8 cellular contexts compared by ENCODE assay signal in the genomic region with DNA sequence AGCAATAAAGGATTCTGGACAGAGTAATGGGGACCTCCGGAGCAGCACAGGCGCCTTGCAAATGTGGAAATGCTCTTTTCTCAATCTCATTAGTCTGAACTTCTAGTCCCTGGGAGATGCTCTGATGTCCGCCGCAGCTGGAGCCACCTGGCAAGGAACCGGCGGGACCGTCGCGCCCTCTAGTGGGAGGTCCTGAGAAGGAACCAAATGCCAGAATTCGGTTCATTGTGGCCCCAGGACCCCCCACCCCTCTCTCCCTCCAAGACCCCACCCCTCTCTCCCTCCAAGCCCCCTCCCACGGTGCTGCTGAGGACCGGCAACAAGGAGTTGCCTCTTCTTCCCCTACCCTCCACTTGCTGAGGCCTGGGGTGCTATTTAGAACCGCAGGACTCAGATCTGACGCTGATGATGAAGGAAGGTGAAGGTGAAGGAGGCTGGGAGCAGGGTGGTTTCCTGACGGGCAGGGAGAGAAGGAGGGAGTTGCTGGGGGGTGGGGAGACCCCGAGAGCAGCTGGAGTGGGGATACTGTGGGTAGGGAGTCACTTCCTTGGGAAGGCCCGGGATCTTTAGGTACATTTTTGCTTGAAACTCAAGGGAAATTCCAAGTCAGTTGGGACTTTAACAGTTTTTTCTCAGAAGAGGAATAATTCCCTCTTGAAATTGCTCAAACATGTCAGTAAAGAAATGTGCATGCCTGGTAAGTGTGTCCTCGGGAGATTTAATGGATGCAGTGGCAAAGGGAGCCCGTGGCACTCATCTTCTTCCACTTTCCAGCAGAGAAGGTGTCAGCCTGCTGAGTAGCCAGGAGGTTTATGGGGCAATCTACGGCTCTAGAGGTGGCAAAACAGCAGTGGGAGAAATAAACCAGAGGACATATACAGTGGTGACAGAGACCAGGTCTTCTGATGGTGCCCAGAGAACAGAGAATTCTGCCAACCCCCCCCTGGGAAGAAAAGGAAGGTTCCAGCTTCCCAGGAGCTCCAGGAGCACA. TPM values are rescaled to one million over a fixed set of nuclear protein-coding genes. Genes with fewer than 3 reads are reported as not detected.
DNase-seq lines count a peak whose midpoint lies in the region; FAIRE-seq and TF ChIP-seq lines count a peak whose summit lies in the region.

No MANE protein-coding gene starts in this region.

- TF ChIP-seq CTCF in C4-2B (conservative IDR thresholded peaks at IDR 0.05) (peak; percentile 93), OCI-LY7 (conservative IDR thresholded peaks at IDR 0.05; ENCODE audit: low read length) (peak; percentile 89), fibroblast of villous mesenchyme (IDR thresholded peaks at IDR 0.05; ENCODE audit: insufficient read depth, low read depth, low read length) (peak; percentile 70), transverse colon (IDR thresholded peaks at IDR 0.05) (peak; percentile 44 to 81 (median 70)), suprapubic skin (IDR thresholded peaks at IDR 0.05) (peak in 1 of 2 donors; percentile 78)

- POLR2A ChIA-PET in OCI-LY7 (lab: Charles Lee), result interaction anchor here (0.7 to 1.8 kb wide), 4 partner anchors 16 to 124 kb away, joined by 3 to 17 read pairs (median 3); no protein-coding TSS in a partner anchor

- DNase-seq in HTR-8/SVneo (ENCODE audit: insufficient read length, low spot score) (peak; percentile 83), OCI-LY7 (ENCODE audit: low spot score) (peak; percentile 86), fibroblast of villous mesenchyme (ENCODE audit: low read depth) (peak; percentile 59), occipital lobe (lab: John Stamatoyannopoulos, UW) (peak; percentile 13), transverse colon (peak; percentile 69), suprapubic skin (ENCODE audit: low spot score in 2 of 2) (no peak)
- peak; percentile 50 for DNase-seq in activated T-helper 1 cell treated with anti-CD3 and anti-CD28 coated beads, Interleukin-12 subunit alpha, Interleukin-12 subunit beta, Interleukin-2, Interleukin-4 antibody, amounts not matched to agents 30 ng/mL and 10 ng/mL and 1 ng/mL, durations not matched to agents 14 hours and 24 hours and 36 hours (ENCODE audit: low spot score)

- H3K9me3 Mint-ChIP-seq in activated T-helper 1 cell treated with anti-CD3 and anti-CD28 coated beads, Interleukin-12 subunit alpha, Interleukin-12 subunit beta, Interleukin-2, Interleukin-4 antibody, amounts not matched to agents 30 ng/mL and 10 ng/mL and 1 ng/mL, durations not matched to agents 14 hours and 24 hours and 36 hours, result no peaks in the 10 kb centered on the region

- H3K4me2 ChIP-seq in OCI-LY7 (ENCODE audit: low read length), result peak overlapping the region; percentile 70

- H3K4me3 ChIP-seq in OCI-LY7 (ENCODE audit: low read depth, low read length, poor library complexity, severe bottlenecking), result peak overlapping the region; percentile 27
- no peak overlapping the region for H3K4me3 ChIP-seq in fibroblast of villous mesenchyme (ENCODE audit: low read depth, low read length)
- no peak overlapping the region for H3K4me3 ChIP-seq in transverse colon
- H3K4me3 ChIP-seq in suprapubic skin, result no peak overlapping the region

- H3K36me3 ChIP-seq in OCI-LY7 (ENCODE audit: insufficient read depth, low read length) (no peaks in the 10 kb centered on the region), transverse colon (no peaks in the 10 kb centered on the region), suprapubic skin (no peaks in the 10 kb centered on the region)

- H3K4me3 Mint-ChIP-seq in activated T-helper 1 cell treated with anti-CD3 and anti-CD28 coated beads, Interleukin-12 subunit alpha, Interleukin-12 subunit beta, Interleukin-2, Interleukin-4 antibody, amounts not matched to agents 30 ng/mL and 10 ng/mL and 1 ng/mL, durations not matched to agents 14 hours and 24 hours and 36 hours, result no peak overlapping the region

- no peaks in the 10 kb centered on the region for H3K9me2 ChIP-seq in OCI-LY7 (ENCODE audit: insufficient read depth, low read length)

- H2AFZ ChIP-seq in OCI-LY7 (ENCODE audit: low read length), result peak overlapping the region; percentile 83

- no peak overlapping the region for H3K27ac Mint-ChIP-seq in activated T-helper 1 cell treated with anti-CD3 and anti-CD28 coated beads, Interleukin-12 subunit alpha, Interleukin-12 subunit beta, Interleukin-2, Interleukin-4 antibody, amounts not matched to agents 30 ng/mL and 10 ng/mL and 1 ng/mL, durations not matched to agents 14 hours and 24 hours and 36 hours

- CTCF ChIA-PET in OCI-LY7 (lab: Charles Lee; ENCODE audit: unreplicated experiment), result interaction anchor here (1.0 to 2.2 kb wide), 3 partner anchors 90 to 97 kb away, joined by 3 to 27 read pairs (median 8); no protein-coding TSS in a partner anchor

- H3K27me3 Mint-ChIP-seq in activated T-helper 1 cell treated with anti-CD3 and anti-CD28 coated beads, Interleukin-12 subunit alpha, Interleukin-12 subunit beta, Interleukin-2, Interleukin-4 antibody, amounts not matched to agents 30 ng/mL and 10 ng/mL and 1 ng/mL, durations not matched to agents 14 hours and 24 hours and 36 hours (ENCODE audit: insufficient read depth), result peaks cover 17% of the 10 kb centered on the region

- TF ChIP-seq POLR2A in transverse colon (IDR thresholded peaks at IDR 0.05) (no peak), suprapubic skin (IDR thresholded peaks at IDR 0.05) (no peak)

- H3K4me1 ChIP-seq in OCI-LY7 (ENCODE audit: insufficient read depth, low read length, poor library complexity, severe bottlenecking) (peaks cover 69% of the 10 kb centered on the region), transverse colon (peaks cover 4 to 15% (median 9%) of the 10 kb centered on the region in 4 donors), suprapubic skin (peaks cover 59% of the 10 kb centered on the region)

- BruUV-seq in OCI-LY7 (replicated peaks; lab: Mats Ljungman, UMichigan), result no TSS peak

- 10 to 16% methylated on average over 2 to 20 of the region's 20 CpGs for WGBS in transverse colon (ENCODE audit: low coverage in 1 of 2), 2 donors
- WGBS in suprapubic skin, result 29% methylated on average over 18 of the region's 20 CpGs

- intact Hi-C loops in OCI-LY7 (cut with micrococcal nuclease; ENCODE audit: unreplicated experiment), result no loop called here
- intact Hi-C loops in activated T-helper 1 cell treated with anti-CD3 and anti-CD28 coated beads, Interleukin-12 subunit alpha, Interleukin-12 subunit beta, Interleukin-2, Interleukin-4 antibody, amounts not matched to agents 30 ng/mL and 10 ng/mL and 1 ng/mL, durations not matched to agents 14 hours and 24 hours and 36 hours (cut with micrococcal nuclease), result loop anchor here (1.0 kb wide), 2 partner anchors 97 to 129 kb away; no protein-coding TSS in a partner anchor
- intact Hi-C loops in transverse colon (cut with DNase I; ENCODE audit: low total_unique reads), result no loop called here

- no peaks in the 10 kb centered on the region for H4K20me1 ChIP-seq in OCI-LY7 (ENCODE audit: insufficient read depth, low read length)

- H3K9me3 ChIP-seq in OCI-LY7 (ENCODE audit: low read length) (no peaks in the 10 kb centered on the region), transverse colon (no peaks in the 10 kb centered on the region), suprapubic skin (no peaks in the 10 kb centered on the region)

- H3K4me1 Mint-ChIP-seq in activated T-helper 1 cell treated with anti-CD3 and anti-CD28 coated beads, Interleukin-12 subunit alpha, Interleukin-12 subunit beta, Interleukin-2, Interleukin-4 antibody, amounts not matched to agents 30 ng/mL and 10 ng/mL and 1 ng/mL, durations not matched to agents 14 hours and 24 hours and 36 hours (ENCODE audit: low read depth), result peaks cover 27% of the 10 kb centered on the region

- no peak for TF ChIP-seq EP300 in transverse colon (IDR thresholded peaks at IDR 0.05; ENCODE audit: low read depth)
- TF ChIP-seq EP300 in suprapubic skin (IDR thresholded peaks at IDR 0.05), result no peak

- no peaks in the 10 kb centered on the region for H3K36me3 Mint-ChIP-seq in activated T-helper 1 cell treated with anti-CD3 and anti-CD28 coated beads, Interleukin-12 subunit alpha, Interleukin-12 subunit beta, Interleukin-2, Interleukin-4 antibody, amounts not matched to agents 30 ng/mL and 10 ng/mL and 1 ng/mL, durations not matched to agents 14 hours and 24 hours and 36 hours (ENCODE audit: low read depth)

- peaks cover 8% of the 10 kb centered on the region; the same call in 1 of the 2 replicates for H3K79me2 ChIP-seq in OCI-LY7 (ENCODE audit: insufficient read depth, low read depth, low read length)

- H3K27ac ChIP-seq in C4-2B (peak overlapping the region; percentile 99), OCI-LY7 (ENCODE audit: low read depth, low read length, poor library complexity, severe bottlenecking) (peak overlapping the region; percentile 41), transverse colon (peak overlapping the region in 1 of 4 donors; percentile 9), suprapubic skin (no peak overlapping the region)

- FAIRE-seq in HTR-8/SVneo (lab: Jason Lieb, UNC), result no peak

- H3K27me3 ChIP-seq in transverse colon (peaks cover 8% of the 10 kb centered on the region), suprapubic skin (no peaks in the 10 kb centered on the region)

- in situ Hi-C loops in transverse colon (cut with MboI; ENCODE audit: low pct_ligation_motif_present in 1 of 4, low pct_unique_long_range_greater_than_20kb in 1 of 4, low sequenced_read_pairs in 3 of 4), result no loop called here

RNA-seq across cellular contexts. Expression of a gene that starts 42.6 kb away (rescaled TPM):
- not detected in 2 replicates for total RNA-seq in OCI-LY7 (2014; rRNA removed; shearing (Covaris generic))
- total RNA-seq in OCI-LY7 (2022) (not detected in 2 replicates), fibroblast of villous mesenchyme (0.32 and 0.43 TPM in 2 replicates), occipital lobe (not detected), transverse colon (1 to 10 TPM in 1 of 4 donors, under 1 TPM in 2, not detected in 1; 0.64 to 1.5 (median 0.80) TPM), suprapubic skin (under 1 TPM in 2 of 4 donors, not detected in 2; 0.51 to 0.57 TPM)
- 0.44 TPM in 1 of 2 replicates, not detected in the other for total RNA-seq in activated T-helper 1 cell treated with anti-CD3 and anti-CD28 coated beads, Interleukin-12 subunit alpha, Interleukin-12 subunit beta, Interleukin-2, Interleukin-4 antibody, amounts not matched to agents 30 ng/mL and 10 ng/mL and 1 ng/mL, durations not matched to agents 14 hours and 24 hours and 36 hours

RNA-seq across cellular contexts. Expression of a gene that starts 52.4 kb away (rescaled TPM):
- total RNA-seq in OCI-LY7 (2014; rRNA removed; shearing (Covaris generic)), result 53.9 and 65.5 TPM in 2 replicates
- total RNA-seq in OCI-LY7 (2022) (30.7 and 38.0 TPM in 2 replicates), fibroblast of villous mesenchyme (70.0 and 71.8 TPM in 2 replicates), occipital lobe (19.5 TPM), transverse colon (10 to 100 TPM; 15.7 to 64.1 (median 51.6) TPM), suprapubic skin (10 to 100 TPM; 39.5 to 76.1 (median 56.5) TPM)
- 56.2 and 63.3 TPM in 2 replicates for total RNA-seq in activated T-helper 1 cell treated with anti-CD3 and anti-CD28 coated beads, Interleukin-12 subunit alpha, Interleukin-12 subunit beta, Interleukin-2, Interleukin-4 antibody, amounts not matched to agents 30 ng/mL and 10 ng/mL and 1 ng/mL, durations not matched to agents 14 hours and 24 hours and 36 hours

Comparison
In these comparisons a context has a peak if more than half of its experiments do, and no peak if none do; other contexts are left out.
1. DNase-seq: peak in HTR-8/SVneo (single experiment), OCI-LY7 (single experiment), activated T-helper 1 cell treated with anti-CD3 and anti-CD28 coated beads, Interleukin-12 subunit alpha, Interleukin-12 subunit beta, Interleukin-2, Interleukin-4 antibody, amounts not matched to agents 30 ng/mL and 10 ng/mL and 1 ng/mL, durations not matched to agents 14 hours and 24 hours and 36 hours (single experiment), fibroblast of villous mesenchyme (single experiment), occipital lobe (single experiment) and transverse colon (single experiment); none in suprapubic skin (0 of 2).